In the genomic region with DNA sequence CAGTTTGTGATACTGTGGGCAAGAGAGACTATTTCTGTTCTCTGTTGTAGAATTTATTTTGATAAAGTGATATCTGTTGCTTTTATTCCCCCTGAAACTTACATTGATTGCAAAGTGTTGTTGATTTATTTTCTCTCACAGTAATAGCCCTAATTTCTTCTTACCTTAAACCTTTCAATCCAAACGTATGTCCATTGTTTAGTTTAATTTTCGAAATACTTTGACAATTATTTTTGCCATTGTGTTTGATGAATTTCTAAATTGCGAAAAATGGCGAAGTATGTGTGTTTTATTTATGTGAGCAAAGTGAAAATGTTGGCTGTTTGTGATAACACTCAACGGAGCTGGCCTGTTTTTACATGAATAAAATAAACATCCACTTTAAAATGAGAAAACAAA, we compare ENCODE assay signal across 1 cellular context.
TF ChIP-seq lines count a peak whose summit lies in the region.

No MANE protein-coding gene starts in this region.

TF ChIP-seq in HEK293, 187 proteins besides CTCF, POLR2A, EP300 and RAD21 (continued from another document):
- TF ChIP-seq, protein P1, sequence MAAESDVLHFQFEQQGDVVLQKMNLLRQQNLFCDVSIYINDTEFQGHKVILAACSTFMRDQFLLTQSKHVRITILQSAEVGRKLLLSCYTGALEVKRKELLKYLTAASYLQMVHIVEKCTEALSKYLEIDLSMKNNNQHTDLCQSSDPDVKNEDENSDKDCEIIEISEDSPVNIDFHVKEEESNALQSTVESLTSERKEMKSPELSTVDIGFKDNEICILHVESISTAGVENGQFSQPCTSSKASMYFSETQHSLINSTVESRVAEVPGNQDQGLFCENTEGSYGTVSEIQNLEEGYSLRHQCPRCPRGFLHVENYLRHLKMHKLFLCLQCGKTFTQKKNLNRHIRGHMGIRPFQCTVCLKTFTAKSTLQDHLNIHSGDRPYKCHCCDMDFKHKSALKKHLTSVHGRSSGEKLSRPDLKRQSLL (tag by site-specific recombination; IDR thresholded peaks at IDR 0.05) = no peak
- TF ChIP-seq ZNF548 (tag by site-specific recombination; IDR thresholded peaks at IDR 0.05) = no peak
